ENCODE assay signal across 9 cellular contexts in the genomic region with DNA sequence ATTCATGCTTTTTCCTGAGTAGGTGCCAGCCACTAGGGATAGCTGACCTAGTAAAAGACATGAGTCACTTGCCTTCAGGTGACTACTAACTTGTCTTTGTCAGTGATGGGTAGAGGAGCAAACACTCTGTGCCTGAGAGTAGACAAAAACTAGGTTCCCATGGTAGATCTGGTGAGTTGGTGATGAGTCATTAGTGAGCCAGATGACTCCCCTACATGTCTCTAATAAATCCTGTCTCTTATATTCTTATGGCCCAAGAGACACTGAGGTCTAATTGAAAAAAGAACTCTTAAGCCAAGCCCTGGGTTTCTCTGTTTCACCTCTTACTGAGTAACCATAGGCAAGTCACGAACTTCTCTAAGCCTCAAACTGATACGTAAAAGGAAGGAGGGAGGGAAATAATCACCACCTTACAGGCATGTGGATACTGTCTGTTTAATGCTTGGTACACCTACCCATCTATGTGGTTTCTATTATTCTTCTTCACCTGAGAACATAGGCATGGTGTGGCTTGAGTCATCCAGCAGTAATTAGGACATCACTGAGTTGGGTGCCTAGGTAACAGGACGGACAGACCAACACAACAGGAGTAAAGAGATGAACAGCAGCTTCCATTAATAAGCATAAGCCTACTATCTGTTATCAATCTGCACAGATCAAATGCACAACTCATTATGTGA. TPM values are rescaled to one million over a fixed set of nuclear protein-coding genes. Genes with fewer than 3 reads are reported as not detected.
A peak's percentile ranks its signal among the peaks of the same experiment; 100 is the strongest.
DNase-seq lines count a peak whose midpoint lies in the region; ATAC-seq and TF ChIP-seq lines count a peak whose summit lies in the region.
"Had no signal": no experiment of that assay in that cellular context is flagged by ENCODE, and none has a peak within 500 bp of the region (broad histone marks: within the 10 kb centered on the region; RNA-seq: fewer than 3 reads in every experiment).

No MANE protein-coding gene starts in this region.

- H3K36me3 ChIP-seq in ascending aorta: peaks cover 46 to 67% of the 10 kb centered on the region in 2 donors
- H3K36me3 ChIP-seq in mesodermal cell (ENCODE audit: control insufficient read depth, insufficient read depth, low read length): peaks cover 98% of the 10 kb centered on the region

- ATAC-seq in HG02798 (IDR thresholded peaks at IDR 0.05; ENCODE audit: poor library complexity, unreplicated experiment) (peak; percentile 58), HG02588 (IDR thresholded peaks at IDR 0.05; ENCODE audit: unreplicated experiment) (no peak), HG03025 (IDR thresholded peaks at IDR 0.05; ENCODE audit: low FRiP score, unreplicated experiment) (no peak)

- H3K27ac ChIP-seq in ascending aorta: peak overlapping the region; percentile 62 to 72
- H3K27ac ChIP-seq in mesodermal cell (ENCODE audit: low read depth, low read length, severe bottlenecking): peak overlapping the region; percentile 60

- DNase-seq in AG08396 (ENCODE audit: low spot score) (peak; percentile 47), ascending aorta (ENCODE audit: low spot score in 2 of 2) (no peak), superior temporal gyrus (ENCODE audit: extremely low spot score) (no peak), COLO668 (lab: John Stamatoyannopoulos, UW; ENCODE audit: unreplicated experiment) (no peak)
- DNase-seq: NCI-H345 had no signal

- 100% methylated on average over 1 to 2 of the region's 3 CpGs for WGBS in mesodermal cell (ENCODE audit: insufficient coverage in 2 of 2), 2 experiments

- peaks cover 0 to 24% of the 10 kb centered on the region in 2 donors for H3K4me1 ChIP-seq in ascending aorta
- peaks cover 23% of the 10 kb centered on the region for H3K4me1 ChIP-seq in mesodermal cell (ENCODE audit: control insufficient read depth, insufficient read depth, low read length, poor library complexity, severe bottlenecking)

- H3K9me3 ChIP-seq in ascending aorta: no peaks in the 10 kb centered on the region
- H3K9me3 ChIP-seq in mesodermal cell (ENCODE audit: control insufficient read depth, low read length): no peaks in the 10 kb centered on the region

- no peaks in the 10 kb centered on the region for H3K27me3 ChIP-seq in ascending aorta

- no peak for TF ChIP-seq CTCF in ascending aorta (IDR thresholded peaks at IDR 0.05)

- H3K4me3 ChIP-seq in ascending aorta: no peak overlapping the region
- no peak overlapping the region for H3K4me3 ChIP-seq in mesodermal cell (ENCODE audit: extremely low read depth, insufficient read depth, low read length, poor library complexity, severe bottlenecking)

- intact Hi-C loops in ascending aorta (cut with DNase I): no loop called here

RNA-seq across cellular contexts. Expression of a gene that starts 20.3 kb away (rescaled TPM):
- total RNA-seq in ascending aorta: 44.9 TPM
- 7.4 TPM for polyA plus RNA-seq in mesodermal cell (2013, experiment 1 of 2)
- 7.3 TPM for polyA plus RNA-seq in mesodermal cell (2013, experiment 2 of 2)

RNA-seq across cellular contexts. Expression of a gene that starts 25.9 kb away (rescaled TPM):
- 78.1 TPM for total RNA-seq in ascending aorta
- polyA plus RNA-seq in mesodermal cell (2013, experiment 1 of 2): 105 TPM
- 96.5 TPM for polyA plus RNA-seq in mesodermal cell (2013, experiment 2 of 2)
